Comparison of ENCODE assay signal across 1 cellular context in genomic region chr1:113928950-113929749, GRCh38.
A peak's percentile ranks its signal among the peaks of the same experiment; 100 is the strongest.
TF ChIP-seq lines count a peak whose summit lies in the region.

Gene HIPK1 (plus strand): TSS chr1:113929324.

TF ChIP-seq in HepG2, 621 proteins besides CTCF, POLR2A, EP300 and RAD21 (continued from another document and continues in another):
- TF ChIP-seq ZNF12 (CRISPR knock-in tag; IDR thresholded peaks at IDR 0.05): no peak; the same call in none of the 2 replicates
- TF ChIP-seq MXD3 (CRISPR knock-in tag; IDR thresholded peaks at IDR 0.05): no peak
- TF ChIP-seq GRHL1 (CRISPR knock-in tag; conservative IDR thresholded peaks at IDR 0.05): no peak
- TF ChIP-seq SETDB1 (CRISPR knock-in tag; IDR thresholded peaks at IDR 0.05; ENCODE audit: borderline replicate concordance): no peak
- no peak for TF ChIP-seq ZNF883 (CRISPR knock-in tag; IDR thresholded peaks at IDR 0.05; ENCODE audit: not compliant biosample characterization)
- peak; percentile 95 for TF ChIP-seq ZNF501 (CRISPR knock-in tag; IDR thresholded peaks at IDR 0.05)
- TF ChIP-seq ZNF576 (CRISPR knock-in tag; IDR thresholded peaks at IDR 0.05): no peak
- TF ChIP-seq KDM3A (CRISPR knock-in tag; IDR thresholded peaks at IDR 0.05; ENCODE audit: low read depth): no peak
- TF ChIP-seq FOXJ3 (CRISPR knock-in tag; IDR thresholded peaks at IDR 0.05; ENCODE audit: borderline replicate concordance): peak; percentile 63
- TF ChIP-seq THAP9 (CRISPR knock-in tag; IDR thresholded peaks at IDR 0.05; ENCODE audit: borderline replicate concordance): peak; percentile 100
- TF ChIP-seq LBX2 (CRISPR knock-in tag; IDR thresholded peaks at IDR 0.05; ENCODE audit: borderline replicate concordance): no peak
- no peak for TF ChIP-seq EZH2 (conservative IDR thresholded peaks at IDR 0.05; ENCODE audit: low read depth, low read length)
- TF ChIP-seq STAG1 (CRISPR knock-in tag; IDR thresholded peaks at IDR 0.05): peak; percentile 36; the same call in 1 of the 2 replicates
- TF ChIP-seq ZNF75D (CRISPR knock-in tag; IDR thresholded peaks at IDR 0.05; ENCODE audit: borderline replicate concordance): no peak
- TF ChIP-seq ELF4 (CRISPR knock-in tag; IDR thresholded peaks at IDR 0.05; ENCODE audit: borderline replicate concordance): peak; percentile 98
- peak; percentile 85 for TF ChIP-seq HOXA5 (CRISPR knock-in tag; IDR thresholded peaks at IDR 0.05)
- no peak for TF ChIP-seq JDP2 (CRISPR knock-in tag; IDR thresholded peaks at IDR 0.05; ENCODE audit: borderline replicate concordance)
- no peak for TF ChIP-seq PLSCR1 (CRISPR knock-in tag; IDR thresholded peaks at IDR 0.05; ENCODE audit: borderline replicate concordance)
- TF ChIP-seq ZNF362 (CRISPR knock-in tag; IDR thresholded peaks at IDR 0.05; ENCODE audit: borderline replicate concordance): peak; percentile 42; the same call in 1 of the 2 replicates
- TF ChIP-seq MTF1 (CRISPR knock-in tag; IDR thresholded peaks at IDR 0.05): 0 out of 2 replicates have a peak, but pooled peaks have one; percentile 43
- no peak for TF ChIP-seq SRSF4 (IDR thresholded peaks at IDR 0.05; ENCODE audit: low read depth, low read length, poor library complexity, severe bottlenecking)
- peak; percentile 21; the same call in 1 of the 2 replicates for TF ChIP-seq PITX1 (CRISPR knock-in tag; IDR thresholded peaks at IDR 0.05)
- TF ChIP-seq ZNF256 (CRISPR knock-in tag; conservative IDR thresholded peaks at IDR 0.05): no peak
- no peak for TF ChIP-seq ZNF547 (CRISPR knock-in tag; IDR thresholded peaks at IDR 0.05)
- no peak for TF ChIP-seq ZNF333 (CRISPR knock-in tag; IDR thresholded peaks at IDR 0.05; ENCODE audit: borderline replicate concordance)
- peak; percentile 59; the same call in 1 of the 2 replicates for TF ChIP-seq TGIF2 (CRISPR knock-in tag; IDR thresholded peaks at IDR 0.05)
- no peak for TF ChIP-seq ZNF670 (CRISPR knock-in tag; IDR thresholded peaks at IDR 0.05; ENCODE audit: borderline replicate concordance)
- TF ChIP-seq ZFX (CRISPR knock-in tag; IDR thresholded peaks at IDR 0.05; ENCODE audit: low read depth): peak; percentile 99
- TF ChIP-seq THAP8 (CRISPR knock-in tag; IDR thresholded peaks at IDR 0.05; ENCODE audit: borderline replicate concordance): no peak
- peak; percentile 64; the same call in 1 of the 2 replicates for TF ChIP-seq ZFP82 (CRISPR knock-in tag; IDR thresholded peaks at IDR 0.05; ENCODE audit: borderline replicate concordance)
- TF ChIP-seq MEIS2 (CRISPR knock-in tag; IDR thresholded peaks at IDR 0.05): peak; percentile 88; the same call in 1 of the 2 replicates
- TF ChIP-seq SMC3 (IDR thresholded peaks at IDR 0.05; ENCODE audit: low read length): no peak
- no peak for TF ChIP-seq NFE2L2 (IDR thresholded peaks at IDR 0.05; ENCODE audit: low read length)
- TF ChIP-seq ZNF780A (CRISPR knock-in tag; IDR thresholded peaks at IDR 0.05): no peak
- TF ChIP-seq ZNF296 (CRISPR knock-in tag; conservative IDR thresholded peaks at IDR 0.05): no peak
- no peak for TF ChIP-seq NFRKB (IDR thresholded peaks at IDR 0.05)
- TF ChIP-seq MTERF4 (CRISPR knock-in tag; IDR thresholded peaks at IDR 0.05): no peak
- TF ChIP-seq ZNF280B (CRISPR knock-in tag; IDR thresholded peaks at IDR 0.05; ENCODE audit: borderline replicate concordance): no peak; the same call in 1 of the 2 replicates
- no peak for TF ChIP-seq ZNF512B (CRISPR knock-in tag; IDR thresholded peaks at IDR 0.05; ENCODE audit: borderline replicate concordance)
- peak; percentile 68; the same call in 1 of the 2 replicates for TF ChIP-seq HMG20B (CRISPR knock-in tag; conservative IDR thresholded peaks at IDR 0.05)
- TF ChIP-seq TCF7L2 (IDR thresholded peaks at IDR 0.05; ENCODE audit: low read depth, low read length): no peak
- no peak for TF ChIP-seq ZNF33A (CRISPR knock-in tag; IDR thresholded peaks at IDR 0.05; ENCODE audit: borderline replicate concordance)
- 0 out of 2 replicates have a peak, but pooled peaks have one; percentile 33 for TF ChIP-seq ZNF792 (CRISPR knock-in tag; IDR thresholded peaks at IDR 0.05)
- TF ChIP-seq ZNF432 (CRISPR knock-in tag; IDR thresholded peaks at IDR 0.05; ENCODE audit: borderline replicate concordance): no peak
- TF ChIP-seq SALL2 (CRISPR knock-in tag; IDR thresholded peaks at IDR 0.05): peak; percentile 93
- TF ChIP-seq ZNF230 (CRISPR knock-in tag; IDR thresholded peaks at IDR 0.05): no peak; the same call in none of the 2 replicates
- TF ChIP-seq CCDC6 (CRISPR knock-in tag; IDR thresholded peaks at IDR 0.05): no peak
- no peak for TF ChIP-seq FOSL1 (CRISPR knock-in tag; IDR thresholded peaks at IDR 0.05; ENCODE audit: borderline replicate concordance)
- no peak for TF ChIP-seq ZFP41 (CRISPR knock-in tag; IDR thresholded peaks at IDR 0.05; ENCODE audit: borderline replicate concordance)
- TF ChIP-seq ZNF382 (CRISPR knock-in tag; IDR thresholded peaks at IDR 0.05; ENCODE audit: borderline replicate concordance): no peak
- no peak for TF ChIP-seq DR1 (CRISPR knock-in tag; IDR thresholded peaks at IDR 0.05)
- no peak for TF ChIP-seq ZBTB42 (CRISPR knock-in tag; IDR thresholded peaks at IDR 0.05)
- TF ChIP-seq SMARCC2 (IDR thresholded peaks at IDR 0.05): no peak
